Comparison of ENCODE assay signal across 7 cellular contexts in the genomic region with DNA sequence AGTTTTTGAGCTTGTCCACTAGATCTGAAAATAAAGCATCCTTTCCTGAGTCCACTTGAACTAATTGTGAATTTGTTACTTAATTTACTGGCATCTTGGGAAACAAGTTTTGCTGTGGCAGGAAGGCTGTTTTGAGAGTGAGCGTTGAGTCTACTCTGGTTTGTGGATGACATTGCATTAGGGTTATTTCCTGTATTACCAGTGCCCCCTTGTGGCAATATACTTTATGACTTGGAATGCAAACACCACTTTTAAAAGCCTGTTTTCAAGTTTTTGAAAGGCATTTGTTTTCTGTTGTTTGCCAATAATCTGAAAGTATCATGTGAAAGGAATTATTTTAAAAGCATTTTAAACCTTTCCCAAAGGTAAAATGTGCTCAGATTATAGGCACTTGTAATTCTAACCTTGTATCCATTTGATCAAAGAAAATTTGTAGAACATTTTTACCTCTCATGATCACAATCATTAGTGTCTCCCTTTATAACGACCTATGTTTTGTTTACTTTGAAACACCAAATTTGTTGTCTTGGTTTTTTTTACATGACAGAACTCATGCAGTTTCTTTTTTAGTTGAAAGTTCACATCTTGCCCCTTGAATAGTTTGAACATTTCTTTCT. TPM values are rescaled to one million over a fixed set of nuclear protein-coding genes. Genes with fewer than 3 reads are reported as not detected.
A peak's percentile ranks its signal among the peaks of the same experiment; 100 is the strongest.
DNase-seq lines count a peak whose midpoint lies in the region; ATAC-seq and TF ChIP-seq lines count a peak whose summit lies in the region.

No MANE protein-coding gene starts in this region.

- H3K9me3 ChIP-seq in adipocyte (ENCODE audit: control insufficient read depth, low read length): no peaks in the 10 kb centered on the region
- no peaks in the 10 kb centered on the region for H3K9me3 ChIP-seq in left ventricle myocardium inferior (replicated peaks)

- H3K36me3 ChIP-seq in adipocyte (ENCODE audit: control insufficient read depth, insufficient read depth, low read length, severe bottlenecking) (peaks cover 32% of the 10 kb centered on the region), left ventricle myocardium inferior (peaks cover 26% of the 10 kb centered on the region)

- peak overlapping the region; percentile 61 for H3K9ac ChIP-seq in adipocyte (ENCODE audit: low read length)

- DNase-seq in DMS153 (lab: John Stamatoyannopoulos, UW): peak; percentile 23
- peak; percentile 65 for DNase-seq in NCI-H2227 (lab: John Stamatoyannopoulos, UW; ENCODE audit: unreplicated experiment)
- DNase-seq in adipocyte (ENCODE audit: low read depth): peak; percentile 92
- no peak for DNase-seq in left ventricle myocardium inferior
- DNase-seq in retinal pigment epithelial cell (ENCODE audit: low read depth): no peak

- no peak overlapping the region for H3K27ac ChIP-seq in left ventricle myocardium inferior (replicated peaks)

- peak; percentile 81 for TF ChIP-seq CTCF in left ventricle myocardium inferior (IDR thresholded peaks at IDR 0.05; ENCODE audit: borderline replicate concordance)
- peak; percentile 64 for TF ChIP-seq CTCF in retinal pigment epithelial cell (conservative IDR thresholded peaks at IDR 0.05; ENCODE audit: low read depth, low read length)

- intact Hi-C loops in left ventricle myocardium inferior (cut with micrococcal nuclease): loop anchor here (2.0 kb wide), 1 partner anchor 157 kb away; no protein-coding TSS in a partner anchor

- peak; percentile 83 for ATAC-seq in GM18861 (IDR thresholded peaks at IDR 0.05; ENCODE audit: unreplicated experiment)
- ATAC-seq in HG03045 (IDR thresholded peaks at IDR 0.05; ENCODE audit: unreplicated experiment): peak; percentile 76

- H3K4me3 ChIP-seq in adipocyte (ENCODE audit: low read length) (no peak overlapping the region), left ventricle myocardium inferior (no peak overlapping the region), retinal pigment epithelial cell (ENCODE audit: low read length) (no peak overlapping the region)

- H3K27me3 ChIP-seq in adipocyte (replicated peaks; ENCODE audit: control insufficient read depth, insufficient read depth, low read length): no peaks in the 10 kb centered on the region
- no peaks in the 10 kb centered on the region for H3K27me3 ChIP-seq in left ventricle myocardium inferior (ENCODE audit: low read depth)

- H3K4me1 ChIP-seq in adipocyte (ENCODE audit: control insufficient read depth, insufficient read depth, low read length) (peaks cover 15% of the 10 kb centered on the region), left ventricle myocardium inferior (no peaks in the 10 kb centered on the region)

RNA-seq across cellular contexts. Expression of a gene that starts 18.0 kb away (rescaled TPM):
- total RNA-seq in left ventricle myocardium inferior: 9.4 TPM

Comparison
In these comparisons a context has a peak if more than half of its experiments do, and no peak if none do; other contexts are left out.
1. DNase-seq: peak in DMS153 (single experiment), NCI-H2227 (single experiment) and adipocyte (single experiment); none in left ventricle myocardium inferior (single experiment) and retinal pigment epithelial cell (single experiment).